Comparison of ENCODE assay signal across 7 cellular contexts in genomic region chr1:236725638-236726037, GRCh38. TPM values are rescaled to one million over a fixed set of nuclear protein-coding genes. Genes with fewer than 3 reads are reported as not detected.
"Had no signal": no experiment of that assay in that cellular context is flagged by ENCODE, and none has a peak within 500 bp of the region (broad histone marks: within the 10 kb centered on the region; RNA-seq: fewer than 3 reads in every experiment).

No MANE protein-coding gene starts in this region.

- ATAC-seq: K562 had no signal

- H3K27ac Mint-ChIP-seq: GM23338, H9, HFFc6 had no signal

- H3K9me3 Mint-ChIP-seq: GM23338, H9 had no signal

- DNase-seq: H9, HCEC 1CT, HFFc6, IMR-90 had no signal

- H3K4me3 ChIP-seq: GM23338, K562 had no signal

- H3K4me3 Mint-ChIP-seq: GM23338, H9, HFFc6 had no signal

- H3K4me1 Mint-ChIP-seq: GM23338 had no signal

RNA-seq across cellular contexts. Expression of gene ACTN2, which starts 39.3 kb away (rescaled TPM):
- total RNA-seq: HFFc6, HT-29 had no signal
- polyA plus RNA-seq: IMR-90 had no signal
